ENCODE assay signal across 25 cellular contexts in the genomic region with DNA sequence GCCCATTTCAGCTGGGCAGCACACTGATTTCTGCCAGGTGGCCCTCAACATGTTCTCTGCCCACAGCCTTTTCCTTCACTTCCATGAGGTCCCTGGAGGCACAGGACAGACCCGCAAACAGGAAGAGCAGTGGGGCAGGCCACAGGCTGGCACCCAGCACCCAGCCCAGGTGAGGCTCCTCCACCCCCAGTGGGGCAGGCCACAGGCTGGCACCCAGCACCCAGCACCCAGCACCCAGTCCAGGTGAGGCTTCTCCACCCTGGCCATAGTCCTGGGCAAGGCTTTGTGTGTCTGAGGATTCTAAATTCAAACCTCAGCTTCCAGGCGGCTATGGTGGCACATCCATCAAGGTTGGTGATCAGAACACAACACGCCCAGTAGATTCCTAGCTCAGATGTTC.
"Had no signal": no experiment of that assay in that cellular context is flagged by ENCODE, and none has a peak within 500 bp of the region (broad histone marks: within the 10 kb centered on the region; RNA-seq: fewer than 3 reads in every experiment).

No MANE protein-coding gene starts in this region.

- H3K4me1 Mint-ChIP-seq: central memory CD8-positive, alpha-beta T cell; naive thymus-derived CD4-positive, alpha-beta T cell; stimulated activated naive CD8-positive, alpha-beta T cell treated with anti-CD3 and anti-CD28 coated beads, Interleukin-15, amount 100 ng/mL, for 72 hours had no signal

- H3K27ac Mint-ChIP-seq: effector memory CD8-positive, alpha-beta T cell; naive thymus-derived CD4-positive, alpha-beta T cell; nephron progenitor cell; stimulated activated naive CD8-positive, alpha-beta T cell treated with anti-CD3 and anti-CD28 coated beads, Interleukin-15, amount 100 ng/mL, for 72 hours; type B pancreatic cell had no signal

- H3K27me3 ChIP-seq: colonic mucosa, gastrocnemius medialis, ovary, testis had no signal

- H3K4me3 Mint-ChIP-seq: central memory CD8-positive, alpha-beta T cell; effector memory CD8-positive, alpha-beta T cell; naive thymus-derived CD4-positive, alpha-beta T cell; nephron progenitor cell; stimulated activated naive CD8-positive, alpha-beta T cell treated with anti-CD3 and anti-CD28 coated beads, Interleukin-15, amount 100 ng/mL, for 72 hours; type B pancreatic cell had no signal

- DNase-seq: colonic mucosa; dermis blood vessel endothelial cell; effector memory CD8-positive, alpha-beta T cell; foreskin fibroblast; gastrocnemius medialis; left ventricle myocardium superior; mesenchymal stem cell; midbrain; nephron progenitor cell; nucleus accumbens; ovary; psoas muscle; right cardiac atrium; sigmoid colon; stimulated activated CD4-positive, alpha-beta T cell treated with anti-CD3 and anti-CD28 coated beads, Interleukin-2, amount 100 ng/mL, for 24 hours; stimulated activated CD4-positive, alpha-beta T cell treated with anti-CD3 and anti-CD28 coated beads, Interleukin-4, amount 100 ng/mL, for 24 hours; stimulated activated naive CD4-positive, alpha-beta T cell; stimulated activated naive CD8-positive, alpha-beta T cell treated with anti-CD3 and anti-CD28 coated beads, Interleukin-15, amount 100 ng/mL, for 72 hours; testis had no signal

- H3K36me3 ChIP-seq: colonic mucosa, gastrocnemius medialis, ovary, sigmoid colon, tibial artery had no signal

- ATAC-seq: effector memory CD8-positive, alpha-beta T cell; esophagus mucosa; gastrocnemius medialis; left ventricle myocardium superior; naive thymus-derived CD4-positive, alpha-beta T cell; psoas muscle; stimulated activated naive CD8-positive, alpha-beta T cell treated with anti-CD3 and anti-CD28 coated beads, Interleukin-15, amount 100 ng/mL, for 72 hours had no signal

- H3K27ac ChIP-seq: colonic mucosa, gastrocnemius medialis, ovary, psoas muscle, sigmoid colon, testis, tibial artery had no signal

- H3K9me3 Mint-ChIP-seq: central memory CD8-positive, alpha-beta T cell; effector memory CD8-positive, alpha-beta T cell; nephron progenitor cell; stimulated activated naive CD8-positive, alpha-beta T cell treated with anti-CD3 and anti-CD28 coated beads, Interleukin-15, amount 100 ng/mL, for 72 hours; type B pancreatic cell had no signal

- H3K4me1 ChIP-seq: colonic mucosa, gastrocnemius medialis, psoas muscle, sigmoid colon, testis, tibial artery had no signal

- H3K9me3 ChIP-seq: colonic mucosa, gastrocnemius medialis, ovary, psoas muscle, sigmoid colon, testis, tibial artery had no signal

- H3K36me3 Mint-ChIP-seq: naive thymus-derived CD4-positive, alpha-beta T cell; type B pancreatic cell had no signal

- H3K4me3 ChIP-seq: colonic mucosa, gastrocnemius medialis, lung, ovary, psoas muscle, sigmoid colon, testis, tibial artery had no signal
